Comparison of ENCODE assay signal across 13 cellular contexts in genomic region chr5:141783599-141784296, GRCh38.
DNase-seq lines count a peak whose midpoint lies in the region; ATAC-seq, FAIRE-seq and TF ChIP-seq lines count a peak whose summit lies in the region.
"Had no signal": no experiment of that assay in that cellular context is flagged by ENCODE, and none has a peak within 500 bp of the region (broad histone marks: within the 10 kb centered on the region; RNA-seq: fewer than 3 reads in every experiment).

No MANE protein-coding gene starts in this region.

- H3K4me3 Mint-ChIP-seq in Caco-2 (ENCODE audit: unreplicated experiment): no peak overlapping the region
- H3K4me3 Mint-ChIP-seq in naive thymus-derived CD8-positive, alpha-beta T cell: no peak overlapping the region
- H3K4me3 Mint-ChIP-seq: activated naive CD4-positive, alpha-beta T cell treated with anti-CD3 and anti-CD28 coated beads, Interleukin-2, amount 10 ng/mL, durations not matched to agents 7 days and 5 days had no signal

- peaks cover 2% of the 10 kb centered on the region for H3K27me3 Mint-ChIP-seq in Caco-2 (ENCODE audit: insufficient read depth, unreplicated experiment)
- H3K27me3 Mint-ChIP-seq in naive thymus-derived CD8-positive, alpha-beta T cell: peaks cover 9 to 38% (median 13%) of the 10 kb centered on the region in 5 donors

- H3K27ac ChIP-seq in ovary (no peak overlapping the region), pancreas (no peak overlapping the region)
- H3K27ac ChIP-seq: gastrocnemius medialis, upper lobe of left lung had no signal

- 61 to 77% (median 64%) methylated on average over 10 of the region's 10 CpGs for WGBS in ovary, 3 donors
- WGBS in pancreas, 2 donors: 78 to 81% methylated on average over 10 of the region's 10 CpGs

- H3K27me3 ChIP-seq in Caco-2 (replicated peaks; ENCODE audit: control insufficient read depth, insufficient read depth, low read length): no peaks in the 10 kb centered on the region
- H3K27me3 ChIP-seq in ovary: no peaks in the 10 kb centered on the region
- no peaks in the 10 kb centered on the region for H3K27me3 ChIP-seq in pancreas
- H3K27me3 ChIP-seq: gastrocnemius medialis, upper lobe of left lung had no signal

- H3K27ac Mint-ChIP-seq in Caco-2 (ENCODE audit: unreplicated experiment): peak overlapping the region; percentile 62
- no peak overlapping the region for H3K27ac Mint-ChIP-seq in naive thymus-derived CD8-positive, alpha-beta T cell
- H3K27ac Mint-ChIP-seq: activated naive CD4-positive, alpha-beta T cell treated with anti-CD3 and anti-CD28 coated beads, Interleukin-2, amount 10 ng/mL, durations not matched to agents 7 days and 5 days had no signal

- no peak for TF ChIP-seq CTCF in Caco-2 (IDR thresholded peaks at IDR 0.05; ENCODE audit: insufficient read depth in 1 of 2, low read depth in 1 of 2, low read length in 1 of 2, severe bottlenecking in 1 of 2, unreplicated experiment in 1 of 2)
- TF ChIP-seq CTCF in ovary (IDR thresholded peaks at IDR 0.05): no peak
- TF ChIP-seq CTCF in pancreas (IDR thresholded peaks at IDR 0.05): no peak

- intact Hi-C loops in Caco-2 (cut with micrococcal nuclease; ENCODE audit: unreplicated experiment) (no loop called here), ovary (cut with DNase I) (no loop called here), pancreas (cut with DNase I) (no loop called here)

- BruUV-seq in Caco-2 (replicated peaks; lab: Mats Ljungman, UMichigan): no TSS peak

- no peak for ATAC-seq in naive thymus-derived CD8-positive, alpha-beta T cell
- ATAC-seq in pancreas: no peak
- ATAC-seq: gastrocnemius medialis had no signal

- CTCF ChIA-PET in Caco-2 (lab: Charles Lee): interaction anchor here (0.6 to 0.8 kb wide), 2 partner anchors 95 to 177 kb away, joined by 3 read pairs; no protein-coding TSS in a partner anchor

- FAIRE-seq in pancreas (lab: Jason Lieb, UNC): no peak

- peaks cover 10% of the 10 kb centered on the region for H3K4me1 Mint-ChIP-seq in Caco-2 (ENCODE audit: low read depth, unreplicated experiment)
- H3K4me1 Mint-ChIP-seq in naive thymus-derived CD8-positive, alpha-beta T cell: peaks cover 0 to 3% (median 0%) of the 10 kb centered on the region in 4 donors
- H3K4me1 Mint-ChIP-seq: activated naive CD4-positive, alpha-beta T cell treated with anti-CD3 and anti-CD28 coated beads, Interleukin-2, amount 10 ng/mL, durations not matched to agents 7 days and 5 days had no signal

- H3K9me3 Mint-ChIP-seq in Caco-2 (ENCODE audit: unreplicated experiment): no peaks in the 10 kb centered on the region
- H3K9me3 Mint-ChIP-seq in naive thymus-derived CD8-positive, alpha-beta T cell: no peaks in the 10 kb centered on the region
- H3K9me3 Mint-ChIP-seq: activated naive CD4-positive, alpha-beta T cell treated with anti-CD3 and anti-CD28 coated beads, Interleukin-2, amount 10 ng/mL, durations not matched to agents 7 days and 5 days had no signal

- no peaks in the 10 kb centered on the region for H3K9me3 ChIP-seq in Caco-2
- no peaks in the 10 kb centered on the region for H3K9me3 ChIP-seq in ovary
- H3K9me3 ChIP-seq in pancreas: no peaks in the 10 kb centered on the region
- H3K9me3 ChIP-seq: gastrocnemius medialis, upper lobe of left lung had no signal

- no peak overlapping the region for H3K4me3 ChIP-seq in Caco-2 (ENCODE audit: low read depth, low read length)
- H3K4me3 ChIP-seq in ovary: no peak overlapping the region
- no peak overlapping the region for H3K4me3 ChIP-seq in pancreas
- H3K4me3 ChIP-seq: gastrocnemius medialis, upper lobe of left lung had no signal

- H3K4me1 ChIP-seq in Caco-2 (peaks cover 19% of the 10 kb centered on the region), ovary (ENCODE audit: insufficient read depth) (no peaks in the 10 kb centered on the region), pancreas (no peaks in the 10 kb centered on the region)
- H3K4me1 ChIP-seq: upper lobe of left lung had no signal

- DNase-seq in Caco-2: peak; percentile 56 to 72
- peak; percentile 68 for DNase-seq in NCI-H1436 (lab: John Stamatoyannopoulos, UW)
- DNase-seq in anterior cingulate cortex (lab: John Stamatoyannopoulos, UW): peak in 36 of 58 donors; percentile 16 to 74 (median 44)
- peak; percentile 85 for DNase-seq in kidney tubule cell (ENCODE audit: low spot score)
- DNase-seq in naive thymus-derived CD8-positive, alpha-beta T cell: no peak
- DNase-seq in SKM-1 treated with dmso at 0.1 percent for 144 hours (lab: John Stamatoyannopoulos, UW; ENCODE audit: unreplicated experiment): no peak
- no peak for DNase-seq in ovary
- DNase-seq in pancreas: no peak
- DNase-seq: activated naive CD4-positive, alpha-beta T cell treated with anti-CD3 and anti-CD28 coated beads, Interleukin-2, amount 10 ng/mL, durations not matched to agents 7 days and 5 days; dermis blood vessel endothelial cell; gastrocnemius medialis; NCI-H2081 treated with DMSO at 0.1 percent for 48 hours; upper lobe of left lung had no signal

- POLR2A ChIA-PET in Caco-2 (lab: Charles Lee): interaction anchor here (0.5 kb wide), 1 partner anchor 13 kb away, joined by 4 read pairs; no protein-coding TSS in a partner anchor
- POLR2A ChIA-PET in naive thymus-derived CD8-positive, alpha-beta T cell (lab: Charles Lee): no interaction called here

- TF ChIP-seq POLR2A in ovary (IDR thresholded peaks at IDR 0.05): no peak

- no peaks in the 10 kb centered on the region for H3K36me3 Mint-ChIP-seq in Caco-2 (ENCODE audit: insufficient read depth, unreplicated experiment)
- H3K36me3 Mint-ChIP-seq in naive thymus-derived CD8-positive, alpha-beta T cell: no peaks in the 10 kb centered on the region
- H3K36me3 Mint-ChIP-seq: activated naive CD4-positive, alpha-beta T cell treated with anti-CD3 and anti-CD28 coated beads, Interleukin-2, amount 10 ng/mL, durations not matched to agents 7 days and 5 days had no signal

- TF ChIP-seq EP300 in ovary (IDR thresholded peaks at IDR 0.05): no peak

- H3K36me3 ChIP-seq in Caco-2 (ENCODE audit: control insufficient read depth, insufficient read depth, low read length) (no peaks in the 10 kb centered on the region), ovary (no peaks in the 10 kb centered on the region), pancreas (no peaks in the 10 kb centered on the region)
- H3K36me3 ChIP-seq: gastrocnemius medialis, upper lobe of left lung had no signal

Comparison
In these comparisons a context has a peak if more than half of its experiments do, and no peak if none do; other contexts are left out.
1. DNase-seq: peak in Caco-2 (2 of 2), NCI-H1436 (single experiment), anterior cingulate cortex (36 of 58) and kidney tubule cell (single experiment); none in naive thymus-derived CD8-positive, alpha-beta T cell (0 of 10), SKM-1 treated with dmso at 0.1 percent for 144 hours (single experiment), ovary (0 of 5) and pancreas (0 of 6).